Comparison of ENCODE assay signal across 16 cellular contexts in genomic region chr14:93220509-93220908, GRCh38. TPM values are rescaled to one million over a fixed set of nuclear protein-coding genes. Genes with fewer than 3 reads are reported as not detected.
DNase-seq lines count a peak whose midpoint lies in the region; ATAC-seq, FAIRE-seq and TF ChIP-seq lines count a peak whose summit lies in the region.
"Had no signal": no experiment of that assay in that cellular context is flagged by ENCODE, and none has a peak within 500 bp of the region (broad histone marks: within the 10 kb centered on the region; RNA-seq: fewer than 3 reads in every experiment).

No MANE protein-coding gene starts in this region.

- peaks cover 34 to 52% of the 10 kb centered on the region in 2 donors for H3K36me3 Mint-ChIP-seq in stimulated activated naive B cell treated with anti-CD40 and anti-IgM and Interleukin-4, amounts not matched to agents 10 μg/mL and 1 μg/mL and 100 μg/mL, for 72 hours

- FAIRE-seq in GM12891 (lab: Jason Lieb, UNC): peak; percentile 38
- FAIRE-seq: G401.6 had no signal

- H3K27ac Mint-ChIP-seq in stimulated activated naive B cell treated with anti-CD40 and anti-IgM and Interleukin-4, amounts not matched to agents 10 μg/mL and 1 μg/mL and 100 μg/mL, for 72 hours: no peak overlapping the region
- H3K27ac Mint-ChIP-seq: CD4-positive, alpha-beta memory T cell had no signal

- H3K4me1 Mint-ChIP-seq in stimulated activated naive B cell treated with anti-CD40 and anti-IgM and Interleukin-4, amounts not matched to agents 10 μg/mL and 1 μg/mL and 100 μg/mL, for 72 hours: peaks cover 0 to 3% of the 10 kb centered on the region in 2 donors

- no peaks in the 10 kb centered on the region for H3K9me3 Mint-ChIP-seq in stimulated activated naive B cell treated with anti-CD40 and anti-IgM and Interleukin-4, amounts not matched to agents 10 μg/mL and 1 μg/mL and 100 μg/mL, for 72 hours
- H3K9me3 Mint-ChIP-seq: CD4-positive, alpha-beta memory T cell had no signal

- no peak overlapping the region for H3K4me3 Mint-ChIP-seq in stimulated activated naive B cell treated with anti-CD40 and anti-IgM and Interleukin-4, amounts not matched to agents 10 μg/mL and 1 μg/mL and 100 μg/mL, for 72 hours
- H3K4me3 Mint-ChIP-seq: CD4-positive, alpha-beta memory T cell had no signal

- no peak for TF ChIP-seq POLR2A in GM12891 (IDR thresholded peaks at IDR 0.05; ENCODE audit: low read depth, low read length)

- ATAC-seq in stimulated activated naive B cell treated with anti-CD40 and anti-IgM and Interleukin-4, amounts not matched to agents 10 μg/mL and 1 μg/mL and 100 μg/mL, for 72 hours (replicated peaks): peak; percentile 60 to 76
- no peak for ATAC-seq in esophagus mucosa

- no peaks in the 10 kb centered on the region for H3K27me3 Mint-ChIP-seq in stimulated activated naive B cell treated with anti-CD40 and anti-IgM and Interleukin-4, amounts not matched to agents 10 μg/mL and 1 μg/mL and 100 μg/mL, for 72 hours
- H3K27me3 Mint-ChIP-seq: CD4-positive, alpha-beta memory T cell had no signal

- peak; percentile 24 for DNase-seq in NK-92 treated with Interleukin-12 subunit alpha and Interleukin-12 subunit beta, amount 100 ng/mL, for 24 hours (lab: John Stamatoyannopoulos, UW)
- DNase-seq in NK-92 (lab: John Stamatoyannopoulos, UW; ENCODE audit: unreplicated experiment) (no peak), GM12891 (ENCODE audit: insufficient read length, low spot score) (no peak), NAMALWA (ENCODE audit: low spot score) (peak; percentile 28), SW 1271 (lab: John Stamatoyannopoulos, UW) (no peak), NCI-H1092 (lab: John Stamatoyannopoulos, UW) (no peak)
- DNase-seq in stimulated activated naive B cell treated with anti-CD40 and anti-IgM and Interleukin-4, amounts not matched to agents 10 μg/mL and 1 μg/mL and 100 μg/mL, for 72 hours: no peak
- DNase-seq: 8988T; ACHN; CD4-positive, alpha-beta memory T cell; DMS79; EL; GM23248; H7 had no signal

TF ChIP-seq in GM12891, 5 proteins besides CTCF, POLR2A, EP300 and RAD21:
- TF ChIP-seq POLR2AphosphoS5 (IDR thresholded peaks at IDR 0.05; ENCODE audit: low read depth, low read length) (no peak), POU2F2 (IDR thresholded peaks at IDR 0.05; ENCODE audit: low read depth, low read length) (no peak), SPI1 (IDR thresholded peaks at IDR 0.05; ENCODE audit: low read depth, low read length) (no peak), TAF1 (IDR thresholded peaks at IDR 0.05; ENCODE audit: low read depth, low read length) (no peak), PAX5 (IDR thresholded peaks at IDR 0.05; ENCODE audit: insufficient read depth, low read length, severe bottlenecking) (no peak)

RNA-seq across cellular contexts. Expression of gene UBR7, which starts 13.5 kb away (rescaled TPM):
- polyA plus RNA-seq in GM12891 (2012; ENCODE audit: low read depth, missing spikeins): 29.2 TPM
- total RNA-seq in esophagus mucosa: 13.4 TPM

RNA-seq across cellular contexts. Expression of gene GON7, which starts 13.6 kb away (rescaled TPM):
- polyA plus RNA-seq in GM12891 (2012; ENCODE audit: low read depth, missing spikeins): 14.9 TPM
- 9.8 TPM for total RNA-seq in esophagus mucosa

RNA-seq across cellular contexts. Expression of gene LYSET, which starts 35.4 kb away (rescaled TPM):
- 10.9 TPM for polyA plus RNA-seq in GM12891 (2012; ENCODE audit: low read depth, missing spikeins)
- total RNA-seq in esophagus mucosa: 13.9 TPM

RNA-seq across cellular contexts. Expression of gene MOAP1, which starts 35.8 kb away (rescaled TPM):
- 20.7 TPM for polyA plus RNA-seq in GM12891 (2012; ENCODE audit: low read depth, missing spikeins)
- total RNA-seq in esophagus mucosa: 4.6 TPM

Comparison
In these comparisons a context has a peak if more than half of its experiments do, and no peak if none do; other contexts are left out.
1. DNase-seq: peak in NK-92 treated with Interleukin-12 subunit alpha and Interleukin-12 subunit beta, amount 100 ng/mL, for 24 hours (single experiment) and NAMALWA (single experiment); none in NK-92 (single experiment), GM12891 (single experiment), stimulated activated naive B cell treated with anti-CD40 and anti-IgM and Interleukin-4, amounts not matched to agents 10 μg/mL and 1 μg/mL and 100 μg/mL, for 72 hours (single experiment), SW 1271 (0 of 2) and NCI-H1092 (single experiment).